8 cellular contexts compared by ENCODE assay signal in genomic region chr21:29024474-29025327, GRCh38. TPM values are rescaled to one million over a fixed set of nuclear protein-coding genes. Genes with fewer than 3 reads are reported as not detected.
DNase-seq lines count a peak whose midpoint lies in the region; ATAC-seq, FAIRE-seq and TF ChIP-seq lines count a peak whose summit lies in the region.

Gene USP16 (plus strand): TSS chr21:29024668. CDS start chr21:29027914, 3,246 bp downstream.

- H3K36me3 ChIP-seq in rectal smooth muscle tissue (ENCODE audit: control insufficient read depth, insufficient read depth, low read length) (peaks cover 4% of the 10 kb centered on the region), aorta (ENCODE audit: control insufficient read depth in 1 of 2, insufficient read depth in 2 of 2, low read length in 1 of 2) (no peaks in the 10 kb centered on the region)

- H3K27ac ChIP-seq in rectal smooth muscle tissue (ENCODE audit: low read depth, low read length): peak within 1 kb of the TSS; percentile 100
- peak within 1 kb of the TSS; percentile 87 to 100 for H3K27ac ChIP-seq in aorta (ENCODE audit: low read depth in 1 of 2, low read length in 2 of 2)

- 0 to 1% methylated on average over 48 of the region's 48 CpGs for WGBS in aorta, 2 donors

- H3K4me1 ChIP-seq in rectal smooth muscle tissue (ENCODE audit: control insufficient read depth, insufficient read depth, low read length) (peaks cover 5% of the 10 kb centered on the region), aorta (ENCODE audit: control insufficient read depth in 1 of 2, insufficient read depth in 2 of 2, low read length in 2 of 2) (peaks cover 0 to 1% of the 10 kb centered on the region in 2 donors)

- peak; percentile 11 for TF ChIP-seq CTCF in astrocyte of the cerebellum (IDR thresholded peaks at IDR 0.05; ENCODE audit: low read depth, low read length, missing control alignments)

- ATAC-seq in HG02981 (IDR thresholded peaks at IDR 0.05; ENCODE audit: unreplicated experiment) (peak; percentile 98), aorta (ENCODE audit: low FRiP score) (peak; percentile 98)

- peak within 1 kb of the TSS; percentile 93 for H3K9ac ChIP-seq in rectal smooth muscle tissue (ENCODE audit: low read length)

- H3K4me3 ChIP-seq in astrocyte of the cerebellum (ENCODE audit: low read depth, low read length) (peak within 1 kb of the TSS; percentile 55), rectal smooth muscle tissue (ENCODE audit: low read length) (peak within 1 kb of the TSS; percentile 98), aorta (ENCODE audit: low read length in 2 of 2) (peak within 1 kb of the TSS; percentile 69 to 96)

- in situ Hi-C loops in astrocyte of the cerebellum (cut with HindIII; ENCODE audit: low sequenced_read_pairs): no loop called here

- DNase-seq in GM18507 (ENCODE audit: extremely low spot score, insufficient read length, low read depth): peak; percentile 86
- DNase-seq in NCI-H2029 treated with DMSO at 0.1 percent for 48 hours (lab: John Stamatoyannopoulos, UW): peak; percentile 92
- DNase-seq in T-helper 9 cell: peak; percentile 88
- DNase-seq in astrocyte of the cerebellum (ENCODE audit: low read depth): peak; percentile 98
- peak; percentile 100 for DNase-seq in hepatic stellate cell (ENCODE audit: low spot score)
- DNase-seq in aorta: peak; percentile 96 to 97

- FAIRE-seq in GM18507 (lab: Jason Lieb, UNC): peak; percentile 98

- H3K27me3 ChIP-seq in rectal smooth muscle tissue (ENCODE audit: control insufficient read depth, insufficient read depth, low read length) (no peaks in the 10 kb centered on the region), aorta (ENCODE audit: control insufficient read depth in 1 of 2, insufficient read depth in 2 of 2, low read length in 1 of 2) (no peaks in the 10 kb centered on the region)

- intact Hi-C loops in aorta (cut with DNase I): loop anchor here in 1 of 2 donors (2.0 kb wide), 1 partner anchor 22 kb away; no protein-coding TSS in a partner anchor

- no peaks in the 10 kb centered on the region for H3K9me3 ChIP-seq in aorta (ENCODE audit: control insufficient read depth, low read length)

RNA-seq across cellular contexts. Expression of gene USP16, which starts in this region (rescaled TPM):
- 10 to 100 TPM; 33.8 to 42.8 TPM for total RNA-seq in aorta
- 10 to 100 TPM; 38.7 to 39.8 TPM for polyA plus RNA-seq in aorta

Comparison
In these comparisons a context has a peak if more than half of its experiments do, and no peak if none do; other contexts are left out.
1. Peak in every context shown above with its lines: DNase-seq, ATAC-seq, H3K4me3 ChIP-seq and H3K27ac ChIP-seq.